15 cellular contexts compared by ENCODE assay signal in the genomic region with DNA sequence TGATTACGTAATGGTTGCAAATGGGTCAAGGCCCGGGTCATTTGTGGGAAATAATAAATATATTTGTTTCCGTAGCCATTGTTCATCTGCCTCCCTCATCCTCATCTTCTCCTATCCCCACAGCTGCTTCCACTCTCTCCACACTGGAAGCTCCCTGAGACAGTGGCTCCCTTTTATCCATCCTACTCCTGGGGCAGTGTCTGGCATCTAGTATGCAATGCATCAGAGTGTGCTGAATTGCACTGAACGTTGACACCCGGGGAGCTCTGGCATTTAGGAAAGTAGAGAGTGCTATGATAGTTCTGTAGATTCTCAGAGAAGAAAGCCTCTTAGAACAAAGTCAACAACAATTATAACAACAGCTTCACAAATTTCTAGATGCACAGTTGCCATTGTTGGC.
"Had no signal": no experiment of that assay in that cellular context is flagged by ENCODE, and none has a peak within 500 bp of the region (broad histone marks: within the 10 kb centered on the region; RNA-seq: fewer than 3 reads in every experiment).

No MANE protein-coding gene starts in this region.

- H3K27me3 ChIP-seq: esophagus squamous epithelium, heart left ventricle, neural progenitor cell had no signal

- ATAC-seq: heart left ventricle; right cardiac atrium; stimulated activated naive CD8-positive, alpha-beta T cell treated with anti-CD3 and anti-CD28 coated beads, Interleukin-15, Interleukin-2, amounts not matched to agents 100 U/mL and 50 U/mL, for 24 hours; T-helper 17 cell had no signal

- H3K4me2 ChIP-seq: neural progenitor cell had no signal

- H3K9me3 ChIP-seq: esophagus squamous epithelium, heart left ventricle, thoracic aorta had no signal

- H3K36me3 ChIP-seq: esophagus squamous epithelium, heart left ventricle, neural progenitor cell, thoracic aorta had no signal

- DNase-seq: activated B cell treated with CpG ODN at 0.5 μM for 24 hours; activated CD4-positive, alpha-beta T cell treated with anti-CD3 and anti-CD28 coated beads, Interleukin-2, amount 10 ng/mL, durations not matched to agents 24 days and 14 days; activated naive CD4-positive, alpha-beta T cell treated with anti-CD3 and anti-CD28 coated beads, Interleukin-2, amount 50 U/mL, for 16 hours; activated T-cell treated with anti-CD3 and anti-CD28 coated beads for 4 hours; amniotic stem cell; esophagus squamous epithelium; foreskin fibroblast; heart left ventricle; right cardiac atrium; stimulated activated CD4-positive, alpha-beta T cell treated with anti-CD3 and anti-CD28 coated beads, Interleukin-2, amount 100 ng/mL, for 24 hours; stimulated activated naive CD8-positive, alpha-beta T cell treated with anti-CD3 and anti-CD28 coated beads, Interleukin-15, Interleukin-2, amounts not matched to agents 100 U/mL and 50 U/mL, for 24 hours; T-helper 17 cell had no signal

- H3K27ac ChIP-seq: esophagus squamous epithelium, heart left ventricle, neural progenitor cell, thoracic aorta had no signal

- H3K4me1 ChIP-seq: neural progenitor cell had no signal

- H3K9ac ChIP-seq: neural progenitor cell had no signal

- H2AFZ ChIP-seq: neural progenitor cell had no signal

- H3K4me3 ChIP-seq: esophagus squamous epithelium, heart left ventricle, neural progenitor cell, thoracic aorta had no signal

- FAIRE-seq: keratinocyte had no signal
